In the genomic region with DNA sequence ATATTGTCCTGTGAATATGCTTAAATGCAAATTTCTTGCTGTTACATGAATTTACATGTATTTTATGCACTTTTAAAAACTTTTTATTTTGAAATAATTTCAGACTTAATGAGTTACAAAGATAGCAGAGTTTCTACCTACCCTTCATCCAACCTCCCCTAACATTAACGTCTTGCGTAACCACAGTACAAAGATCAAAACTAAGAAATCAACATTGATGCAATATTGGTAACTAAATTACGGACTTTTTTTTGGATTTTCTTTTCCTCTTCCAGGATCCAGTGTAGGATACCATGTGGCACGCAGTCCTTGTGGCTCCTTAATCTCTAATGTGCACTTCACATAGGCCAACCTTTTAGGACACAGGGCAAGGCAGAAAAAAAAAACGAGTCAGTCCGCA, we compare ENCODE assay signal across 11 cellular contexts.
"Had no signal": no experiment of that assay in that cellular context is flagged by ENCODE, and none has a peak within 500 bp of the region (broad histone marks: within the 10 kb centered on the region; RNA-seq: fewer than 3 reads in every experiment).

No MANE protein-coding gene starts in this region.

- ATAC-seq: GM23338, HCT116 had no signal

- H3K9ac ChIP-seq: GM23248 had no signal

- H3K9me3 ChIP-seq: HAP-1 had no signal

- H3K4me1 ChIP-seq: HAP-1 had no signal

- H3K36me3 ChIP-seq: HAP-1 had no signal

- H3K4me2 ChIP-seq: GM23338 had no signal

- FAIRE-seq: H1, H54 had no signal

- H3K27ac ChIP-seq: GM23248 had no signal

- DNase-seq: GM23248, GOT3, H7, H9, HCEC 1CT, HFFc6 had no signal

- H3K4me3 ChIP-seq: GM23248, GM23338, HAP-1 had no signal

- H2AFZ ChIP-seq: GM23248, GM23338 had no signal
